28 cellular contexts compared by ENCODE assay signal in the genomic region with DNA sequence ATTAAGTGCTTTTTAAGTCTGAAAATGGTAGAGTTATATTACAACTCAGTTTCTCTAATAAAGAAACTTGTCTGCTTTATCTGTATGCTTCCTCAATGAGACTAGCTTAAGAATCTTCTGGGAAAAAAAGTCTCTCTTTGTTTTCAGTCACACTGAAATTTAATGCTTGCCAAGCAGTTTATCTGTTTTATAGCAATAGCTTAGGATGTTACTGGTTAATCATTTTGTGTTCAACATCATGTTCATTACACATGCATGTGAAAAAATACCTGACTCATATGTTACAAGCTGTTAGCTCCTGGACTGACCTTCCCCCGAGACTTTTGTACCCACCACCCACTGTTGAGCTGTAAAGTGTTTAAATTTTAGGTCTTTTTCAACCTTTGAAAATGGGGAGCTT.
"Had no signal": no experiment of that assay in that cellular context is flagged by ENCODE, and none has a peak within 500 bp of the region (broad histone marks: within the 10 kb centered on the region; RNA-seq: fewer than 3 reads in every experiment).

No MANE protein-coding gene starts in this region.

- H3K36me3 ChIP-seq: neutrophil, pancreas, prostate gland, spleen, suprapubic skin, tibial artery, transverse colon, upper lobe of right lung, uterus had no signal

- DNase-seq: naive thymus-derived CD8-positive, alpha-beta T cell; nephron progenitor cell; nucleus accumbens; pancreas; right cardiac atrium; spleen; stimulated activated CD4-positive, alpha-beta T cell treated with anti-CD3 and anti-CD28 coated beads, Interleukin-12 subunit alpha, Interleukin-12 subunit beta, amount 100 ng/mL, for 4 hours; stimulated activated CD4-positive, alpha-beta T cell treated with anti-CD3 and anti-CD28 coated beads, Interleukin-1b, Interleukin-23, amount 100 ng/mL, for 48 hours; stimulated activated CD4-positive, alpha-beta T cell treated with anti-CD3 and anti-CD28 coated beads, Interleukin-4, amount 100 ng/mL, for 1 hour; stimulated activated CD4-positive, alpha-beta T cell treated with anti-CD3 and anti-CD28 coated beads, Interleukin-4, amount 100 ng/mL, for 4 hours; stimulated activated CD8-positive, alpha-beta memory T cell treated with anti-CD3 and anti-CD28 coated beads, Interleukin-4, amount 100 ng/mL, for 48 hours; stimulated activated naive CD4-positive, alpha-beta T cell; stimulated activated naive CD8-positive, alpha-beta T cell treated with anti-CD3 and anti-CD28 coated beads, Interleukin-15, amount 100 ng/mL, for 72 hours; stimulated activated naive CD8-positive, alpha-beta T cell treated with anti-CD3 and anti-CD28 coated beads, Interleukin-15, Interleukin-2, amounts not matched to agents 100 U/mL and 50 U/mL, for 24 hours; substantia nigra; testis; tibial artery; transverse colon; upper lobe of right lung; uterus had no signal

- H3K9me3 ChIP-seq: neutrophil, pancreas, prostate gland, spleen, suprapubic skin, testis, tibial artery, transverse colon, upper lobe of right lung, uterus had no signal

- H3K4me3 ChIP-seq: pancreas, prostate gland, skin epidermis, smooth muscle cell, spleen, suprapubic skin, testis, tibial artery, transverse colon, upper lobe of right lung, uterus had no signal

- ATAC-seq: naive thymus-derived CD8-positive, alpha-beta T cell; natural killer cell treated with Interleukin-12 subunit alpha and Interleukin-12 subunit beta and Interleukin-15 and Interleukin-18, amount 100 ng/mL, for 72 hours; pancreas; right cardiac atrium; sciatic nerve; stimulated activated memory B cell treated with anti-CD40 and anti-IgM and Interleukin-4, amounts not matched to agents 10 μg/mL and 1 μg/mL and 100 μg/mL, for 72 hours; stimulated activated naive CD8-positive, alpha-beta T cell treated with anti-CD3 and anti-CD28 coated beads, Interleukin-15, amount 100 ng/mL, for 72 hours; stimulated activated naive CD8-positive, alpha-beta T cell treated with anti-CD3 and anti-CD28 coated beads, Interleukin-15, Interleukin-2, amounts not matched to agents 100 U/mL and 50 U/mL, for 24 hours; upper lobe of right lung had no signal

- H3K27ac ChIP-seq: neutrophil, pancreas, prostate gland, skin epidermis, spleen, suprapubic skin, testis, tibial artery, transverse colon, upper lobe of right lung, uterus had no signal

- H3K4me1 ChIP-seq: pancreas, prostate gland, spleen, suprapubic skin, testis, tibial artery, transverse colon, upper lobe of right lung, uterus had no signal

- H3K27me3 ChIP-seq: neutrophil, pancreas, spleen, suprapubic skin, testis, tibial artery, transverse colon, upper lobe of right lung, uterus had no signal

- H3K4me2 ChIP-seq: smooth muscle cell had no signal

- FAIRE-seq: pancreas had no signal
